Comparison of ENCODE assay signal across 9 cellular contexts in the genomic region with DNA sequence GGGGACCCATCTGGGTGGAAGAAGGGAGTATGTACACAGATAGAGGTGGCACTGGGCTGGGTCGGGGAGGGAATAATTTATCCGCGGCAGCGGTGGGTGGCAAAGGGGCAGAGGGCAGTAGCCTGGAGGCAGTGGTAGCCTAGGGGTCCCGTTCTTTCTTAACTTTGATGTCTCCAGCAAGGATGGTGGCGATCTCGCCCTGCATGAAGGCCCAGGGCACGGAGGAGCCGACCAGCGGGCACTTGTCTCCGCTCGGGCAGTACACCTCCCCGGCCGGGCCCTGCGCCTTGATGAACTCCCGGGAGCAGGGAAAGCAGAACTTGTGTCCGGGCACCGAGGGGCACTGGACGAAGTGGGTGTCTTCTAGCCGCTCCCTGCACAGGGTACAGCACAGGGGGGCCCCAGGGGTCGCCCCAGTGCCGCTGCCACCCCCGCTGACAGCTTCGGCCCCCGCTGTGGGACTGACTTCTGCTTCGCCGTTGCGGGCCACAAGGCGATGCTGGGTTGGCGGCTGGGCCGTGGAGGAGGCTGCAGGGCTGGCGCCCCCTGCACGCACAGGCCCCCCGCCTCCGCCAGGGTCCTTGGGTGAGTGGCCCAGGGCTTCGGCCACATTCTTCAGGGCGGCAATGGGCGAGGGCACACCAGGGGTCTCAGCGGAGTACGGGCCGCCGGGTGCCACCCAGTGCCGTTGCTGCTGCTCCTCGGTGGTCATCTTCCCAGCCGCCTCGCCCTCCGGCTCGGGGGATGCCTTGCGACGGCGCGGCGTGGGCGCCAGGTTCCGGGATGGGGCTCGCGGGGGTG. TPM values are rescaled to one million over a fixed set of nuclear protein-coding genes. Genes with fewer than 3 reads are reported as not detected.
A peak's percentile ranks its signal among the peaks of the same experiment; 100 is the strongest.
DNase-seq lines count a peak whose midpoint lies in the region; ATAC-seq, FAIRE-seq and TF ChIP-seq lines count a peak whose summit lies in the region.
"Had no signal": no experiment of that assay in that cellular context is flagged by ENCODE, and none has a peak within 500 bp of the region (broad histone marks: within the 10 kb centered on the region; RNA-seq: fewer than 3 reads in every experiment).

No MANE protein-coding gene starts in this region.

- no peak for TF ChIP-seq POLR2A in GM12892 (IDR thresholded peaks at IDR 0.05; ENCODE audit: low read depth, low read length)

- DNase-seq in LNCaP clone FGC (ENCODE audit: low read depth): no peak
- DNase-seq in chondrocyte (ENCODE audit: low spot score): peak; percentile 94
- no peak for DNase-seq in neural crest cell (ENCODE audit: low read depth, low spot score)
- no peak for DNase-seq in SIG-M5 (lab: John Stamatoyannopoulos, UW)
- no peak for DNase-seq in GM12892 (ENCODE audit: insufficient read length)
- DNase-seq in SHP77 (lab: John Stamatoyannopoulos, UW): no peak

- peaks cover 0 to 18% (median 12%) of the 10 kb centered on the region in 11 experiments; a peak in 13 of 22 replicates for H3K36me3 ChIP-seq in BLaER1 treated with 17β-estradiol and CSF1 and Interleukin-3, amounts not matched to agents 10 nM and 100 nM

- no peak for FAIRE-seq in GM12892 (lab: Jason Lieb, UNC)

- H3K4me1 Mint-ChIP-seq in chondrocyte (ENCODE audit: low read depth) (peaks cover 23% of the 10 kb centered on the region), neural crest cell (peaks cover 32% of the 10 kb centered on the region)

- peak overlapping the region; percentile 11 to 95 (median 88); a peak in 16 of 22 replicates for H3K9ac ChIP-seq in BLaER1 treated with 17β-estradiol and CSF1 and Interleukin-3, amounts not matched to agents 10 nM and 100 nM

- no peak for ATAC-seq in HG03378 (IDR thresholded peaks at IDR 0.05; ENCODE audit: unreplicated experiment)

- H3K36me3 Mint-ChIP-seq in chondrocyte (ENCODE audit: low read depth) (peaks cover 3% of the 10 kb centered on the region), neural crest cell (ENCODE audit: low read depth) (peaks cover 3% of the 10 kb centered on the region)

- H3K27ac Mint-ChIP-seq in chondrocyte (ENCODE audit: unreplicated experiment) (no peak overlapping the region), neural crest cell (ENCODE audit: unreplicated experiment) (no peak overlapping the region)

- no peaks in the 10 kb centered on the region for H3K27me3 Mint-ChIP-seq in chondrocyte (ENCODE audit: low read depth)
- peaks cover 9% of the 10 kb centered on the region for H3K27me3 Mint-ChIP-seq in neural crest cell (ENCODE audit: low read depth)

- no peaks in the 10 kb centered on the region for H3K9me3 Mint-ChIP-seq in chondrocyte (ENCODE audit: low read depth)
- no peaks in the 10 kb centered on the region for H3K9me3 Mint-ChIP-seq in neural crest cell

- H3K27me3 ChIP-seq in BLaER1 treated with 17β-estradiol and CSF1 and Interleukin-3, amounts not matched to agents 10 nM and 100 nM: 0 out of 22 replicates have a peak, but pooled peaks cover 0 to 5% (median 0%) of the 10 kb centered on the region in 11 experiments

- H3K27ac ChIP-seq in BLaER1 treated with 17β-estradiol and CSF1 and Interleukin-3, amounts not matched to agents 10 nM and 100 nM: no peak overlapping the region

- H4K20me1 ChIP-seq in BLaER1 treated with 17β-estradiol and CSF1 and Interleukin-3, amounts not matched to agents 10 nM and 100 nM: peaks cover 26 to 47% (median 36%) of the 10 kb centered on the region in 11 experiments; a peak in 20 of 22 replicates

- no peaks in the 10 kb centered on the region for H3K9me3 ChIP-seq in BLaER1 treated with 17β-estradiol and CSF1 and Interleukin-3, amounts not matched to agents 10 nM and 100 nM (replicated peaks in 1 of 11)
- H3K9me3 ChIP-seq: left lung had no signal

- peak overlapping the region in 7 of 10 experiments; percentile 8 to 87 (median 78); a peak in 8 of 20 replicates for H3K4me3 ChIP-seq in BLaER1 treated with 17β-estradiol and CSF1 and Interleukin-3, amounts not matched to agents 10 nM and 100 nM
- peak overlapping the region; percentile 76 for H3K4me3 ChIP-seq in LNCaP clone FGC (ENCODE audit: low read depth, low read length)

- H3K4me3 Mint-ChIP-seq in chondrocyte (ENCODE audit: unreplicated experiment) (peak overlapping the region; percentile 35), neural crest cell (peak overlapping the region; percentile 86)

- peak overlapping the region; percentile 90 to 100 (median 98) for H3K4me2 ChIP-seq in BLaER1 treated with 17β-estradiol and CSF1 and Interleukin-3, amounts not matched to agents 10 nM and 100 nM

- peaks cover 35 to 59% (median 52%) of the 10 kb centered on the region in 10 experiments for H3K4me1 ChIP-seq in BLaER1 treated with 17β-estradiol and CSF1 and Interleukin-3, amounts not matched to agents 10 nM and 100 nM

- TF ChIP-seq CTCF in LNCaP clone FGC (IDR thresholded peaks at IDR 0.05; ENCODE audit: control insufficient read depth, extremely low read depth, insufficient read depth) (no peak), chondrocyte (IDR thresholded peaks at IDR 0.05) (no peak), neural crest cell (conservative IDR thresholded peaks at IDR 0.05) (no peak)

RNA-seq across cellular contexts. Expression of a gene that starts 1.9 kb away (rescaled TPM):
- total RNA-seq in chondrocyte (24.9 to 30.5 TPM (median 28.6 TPM) in 3 replicates), neural crest cell (28.6 and 33.1 TPM in 2 replicates)
- 1.3 TPM for polyA plus RNA-seq in GM12892 (2012; ENCODE audit: missing spikeins)

RNA-seq across cellular contexts. Expression of a gene that starts 18.3 kb away (rescaled TPM):
- total RNA-seq in chondrocyte: 11.9 to 13.1 TPM (median 12.5 TPM) in 3 replicates
- total RNA-seq in neural crest cell: 9.1 and 9.6 TPM in 2 replicates
- polyA plus RNA-seq in GM12892 (2012; ENCODE audit: missing spikeins): 1.7 TPM

RNA-seq across cellular contexts. Expression of a gene that starts 20.0 kb away (rescaled TPM):
- total RNA-seq in chondrocyte (not detected in 3 replicates), neural crest cell (not detected in 2 replicates)
- 0.34 TPM for polyA plus RNA-seq in GM12892 (2012; ENCODE audit: missing spikeins)

RNA-seq across cellular contexts. Expression of a gene that starts 21.1 kb away (rescaled TPM):
- total RNA-seq in chondrocyte: 56.5 to 63.3 TPM (median 58.0 TPM) in 3 replicates
- total RNA-seq in neural crest cell: 105 and 115 TPM in 2 replicates
- 61.2 TPM for polyA plus RNA-seq in GM12892 (2012; ENCODE audit: missing spikeins)

RNA-seq across cellular contexts. Expression of a gene that starts 30.5 kb away (rescaled TPM):
- not detected in 3 replicates for total RNA-seq in chondrocyte
- not detected in 2 replicates for total RNA-seq in neural crest cell
- not detected for polyA plus RNA-seq in GM12892 (2012; ENCODE audit: missing spikeins)
- total RNA-seq: left lung had no signal
